ENCODE assay signal across 34 cellular contexts in genomic region chr4:17895481-17895880, GRCh38.
"Had no signal": no experiment of that assay in that cellular context is flagged by ENCODE, and none has a peak within 500 bp of the region (broad histone marks: within the 10 kb centered on the region; RNA-seq: fewer than 3 reads in every experiment).

No MANE protein-coding gene starts in this region.

- H3K4me2 ChIP-seq: KMS-11 had no signal

- H3K4me3 ChIP-seq: MG63 had no signal

- H3K36me3 ChIP-seq: MG63 had no signal

- DNase-seq: Karpas-422, Kasumi-1, MG63, MM.1S, NCI-H1048, NCI-H1092, NCI-H1092 treated with DMSO at 0.1 percent for 48 hours, NCI-H1105, NCI-H1105 treated with DMSO at 0.1 percent for 48 hours, NCI-H1417, NCI-H1417 treated with DMSO at 0.1 percent for 48 hours, NCI-H1436, NCI-H1436 treated with DMSO at 0.1 percent for 48 hours, NCI-H146, NCI-H1694, NCI-H1694 treated with DMSO at 0.1 percent for 48 hours, NCI-H187, NCI-H187 treated with DMSO at 0.1 percent for 48 hours, NCI-H1930, NCI-H2029, NCI-H2029 treated with DMSO at 0.1 percent for 48 hours, NCI-H2081, NCI-H2107, NCI-H2171, NCI-H2171 treated with DMSO at 0.1 percent for 48 hours, NCI-H2227 treated with DMSO at 0.1 percent for 48 hours, NCI-H226, NCI-H345, NCI-H446, NCI-H446 treated with DMSO at 0.1 percent for 48 hours, NCI-H510A, NCI-H510A treated with DMSO at 0.1 percent for 48 hours, NCI-H524 had no signal

- H3K27ac ChIP-seq: KMS-11 had no signal

- H3K27me3 ChIP-seq: MG63 had no signal

- H3K9ac ChIP-seq: KMS-11 had no signal

- H3K9me3 ChIP-seq: MG63 had no signal
